28 cellular contexts compared by ENCODE assay signal in the genomic region with DNA sequence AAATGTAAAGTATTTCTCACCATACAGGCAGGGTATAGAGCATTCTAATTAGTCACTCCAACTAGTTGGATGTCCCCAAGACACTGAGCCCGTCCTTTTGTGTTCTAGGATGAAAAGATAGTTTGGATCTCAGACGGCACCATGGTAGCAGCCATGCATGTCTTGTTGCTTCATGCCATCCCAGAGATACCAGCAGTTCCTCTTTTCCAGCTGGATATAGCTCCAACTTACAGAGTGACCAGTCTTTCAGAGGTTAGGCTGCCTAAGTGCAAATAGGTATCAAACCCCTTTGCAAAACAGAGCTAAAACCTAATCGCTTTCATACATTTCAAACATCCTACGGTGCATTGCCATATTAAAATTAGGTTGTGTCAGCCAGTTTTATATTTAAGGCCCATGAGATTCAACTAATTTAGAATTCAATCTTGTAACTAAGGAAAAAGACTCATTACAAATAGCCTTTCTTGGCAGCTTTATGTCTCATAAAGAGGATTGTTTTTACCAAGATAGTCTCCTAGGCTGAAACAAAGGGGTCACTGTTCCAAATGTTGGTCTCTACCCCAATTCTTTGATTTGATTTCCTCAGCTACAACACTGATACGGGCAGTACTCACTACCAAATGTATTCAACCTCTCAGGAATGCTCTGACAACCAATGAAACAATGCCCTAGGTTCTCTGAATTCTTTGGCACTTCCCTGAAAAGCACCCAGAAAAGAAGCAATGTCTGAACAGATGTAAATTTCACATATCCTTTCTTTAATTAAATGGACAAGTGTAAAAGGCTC.
"Had no signal": no experiment of that assay in that cellular context is flagged by ENCODE, and none has a peak within 500 bp of the region (broad histone marks: within the 10 kb centered on the region; RNA-seq: fewer than 3 reads in every experiment).

No MANE protein-coding gene starts in this region.

- H3K36me3 ChIP-seq: esophagus muscularis mucosa, gastrocnemius medialis, right lobe of liver, uterus had no signal

- H3K4me3 ChIP-seq: esophagus muscularis mucosa, gastrocnemius medialis, hepatocyte, right lobe of liver, skin epidermis, uterus had no signal

- ATAC-seq: activated CD8-positive, alpha-beta T cell treated with anti-CD3 and anti-CD28 coated beads for 36 hours; activated naive CD8-positive, alpha-beta T cell treated with anti-CD3 and anti-CD28 coated beads, Interleukin-2, amount 50 U/mL, for 24 hours; gastrocnemius medialis; left colon; natural killer cell; right lobe of liver; stimulated activated effector memory CD8-positive, alpha-beta T cell treated with anti-CD3 and anti-CD28 coated beads, Interleukin-12 subunit alpha, Interleukin-12 subunit beta, amount 100 ng/mL, for 72 hours had no signal

- H3K4me1 Mint-ChIP-seq: activated CD4-positive, alpha-beta T cell treated with anti-CD3 and anti-CD28 coated beads, Interleukin-2, amount 10 ng/mL, durations not matched to agents 7 days and 5 days; activated naive CD4-positive, alpha-beta T cell treated with anti-CD3 and anti-CD28 coated beads, Interleukin-2, amount 50 U/mL, for 24 hours; activated naive CD8-positive, alpha-beta T cell treated with anti-CD3 and anti-CD28 coated beads, Interleukin-2, amount 50 U/mL, for 24 hours; central memory CD8-positive, alpha-beta T cell; endodermal cell; memory B cell; natural killer cell; stimulated activated effector memory CD8-positive, alpha-beta T cell treated with anti-CD3 and anti-CD28 coated beads, Interleukin-12 subunit alpha, Interleukin-12 subunit beta, amount 100 ng/mL, for 72 hours had no signal

- H3K27ac ChIP-seq: esophagus muscularis mucosa, gastrocnemius medialis, hepatocyte, right lobe of liver, skin epidermis, uterus had no signal

- H3K4me3 Mint-ChIP-seq: activated CD4-positive, alpha-beta T cell treated with anti-CD3 and anti-CD28 coated beads, Interleukin-2, amount 10 ng/mL, durations not matched to agents 7 days and 5 days; activated CD8-positive, alpha-beta T cell treated with anti-CD3 and anti-CD28 coated beads for 36 hours; activated naive CD4-positive, alpha-beta T cell treated with anti-CD3 and anti-CD28 coated beads, Interleukin-2, amount 50 U/mL, for 24 hours; activated naive CD8-positive, alpha-beta T cell treated with anti-CD3 and anti-CD28 coated beads, Interleukin-2, amount 50 U/mL, for 24 hours; central memory CD8-positive, alpha-beta T cell; dendritic cell treated with granulocyte-macrophage colony-stimulating factor and Interleukin-4, amounts not matched to agents 40 ng/mL and 50 ng/mL, for 4 days; endodermal cell; memory B cell; natural killer cell; stimulated activated effector memory CD8-positive, alpha-beta T cell treated with anti-CD3 and anti-CD28 coated beads, Interleukin-12 subunit alpha, Interleukin-12 subunit beta, amount 100 ng/mL, for 72 hours; stimulated activated naive CD8-positive, alpha-beta T cell treated with anti-CD3 and anti-CD28 coated beads, Interleukin-15, Interleukin-2, amounts not matched to agents 100 ng/mL and 50 ng/mL, for 24 hours; type B pancreatic cell had no signal

- H3K27me3 ChIP-seq: gastrocnemius medialis, right lobe of liver, uterus had no signal

- H2AFZ ChIP-seq: hepatocyte had no signal

- DNase-seq: activated CD4-positive, alpha-beta T cell treated with anti-CD3 and anti-CD28 coated beads for 1 hour; activated CD4-positive, alpha-beta T cell treated with anti-CD3 and anti-CD28 coated beads, Interleukin-2, amount 10 ng/mL, durations not matched to agents 7 days and 5 days; activated CD8-positive, alpha-beta T cell treated with anti-CD3 and anti-CD28 coated beads for 36 hours; activated naive CD8-positive, alpha-beta T cell treated with anti-CD3 and anti-CD28 coated beads, Interleukin-2, amount 50 U/mL, for 24 hours; activated T-cell treated with anti-CD3 and anti-CD28 coated beads, Interleukin-2, amount 50 U/mL, for 48 hours; amygdala; endodermal cell; gastrocnemius medialis; kidney; left colon; natural killer cell; right lobe of liver; stimulated activated CD4-positive, alpha-beta T cell treated with anti-CD3 and anti-CD28 coated beads, Interleukin-12 subunit alpha, Interleukin-12 subunit beta, amount 100 ng/mL, for 4 hours; stimulated activated CD4-positive, alpha-beta T cell treated with anti-CD3 and anti-CD28 coated beads, Interleukin-4, amount 100 ng/mL, for 24 hours; T-helper 2 cell; uterus had no signal

- H3K9me3 Mint-ChIP-seq: activated CD4-positive, alpha-beta T cell treated with anti-CD3 and anti-CD28 coated beads, Interleukin-2, amount 10 ng/mL, durations not matched to agents 7 days and 5 days; activated CD8-positive, alpha-beta T cell treated with anti-CD3 and anti-CD28 coated beads for 36 hours; activated naive CD4-positive, alpha-beta T cell treated with anti-CD3 and anti-CD28 coated beads, Interleukin-2, amount 50 U/mL, for 24 hours; activated naive CD8-positive, alpha-beta T cell treated with anti-CD3 and anti-CD28 coated beads, Interleukin-2, amount 50 U/mL, for 24 hours; activated T-helper 2 cell treated with anti-CD3 and anti-CD28 coated beads, Interferon-gamma antibody, Interleukin-2, Interleukin-4, amounts not matched to agents 10 μg/mL and 5 μg/mL and 100 μg/mL, durations not matched to agents 14 hours and 24 hours and 36 hours; central memory CD8-positive, alpha-beta T cell; dendritic cell treated with granulocyte-macrophage colony-stimulating factor and Interleukin-4, amounts not matched to agents 40 ng/mL and 50 ng/mL, for 4 days; endodermal cell; memory B cell; natural killer cell; stimulated activated effector memory CD8-positive, alpha-beta T cell treated with anti-CD3 and anti-CD28 coated beads, Interleukin-12 subunit alpha, Interleukin-12 subunit beta, amount 100 ng/mL, for 72 hours; stimulated activated naive CD8-positive, alpha-beta T cell treated with anti-CD3 and anti-CD28 coated beads, Interleukin-15, Interleukin-2, amounts not matched to agents 100 ng/mL and 50 ng/mL, for 24 hours; type B pancreatic cell had no signal

- H3K4me1 ChIP-seq: esophagus muscularis mucosa, right lobe of liver, uterus had no signal

- H3K79me2 ChIP-seq: hepatocyte had no signal

- H3K36me3 Mint-ChIP-seq: activated naive CD4-positive, alpha-beta T cell treated with anti-CD3 and anti-CD28 coated beads, Interleukin-2, amount 50 U/mL, for 24 hours; memory B cell; natural killer cell; stimulated activated effector memory CD8-positive, alpha-beta T cell treated with anti-CD3 and anti-CD28 coated beads, Interleukin-12 subunit alpha, Interleukin-12 subunit beta, amount 100 ng/mL, for 72 hours; type B pancreatic cell had no signal

- H3K4me2 ChIP-seq: hepatocyte had no signal

- H3K27ac Mint-ChIP-seq: activated CD4-positive, alpha-beta T cell treated with anti-CD3 and anti-CD28 coated beads, Interleukin-2, amount 10 ng/mL, durations not matched to agents 7 days and 5 days; activated CD8-positive, alpha-beta T cell treated with anti-CD3 and anti-CD28 coated beads for 36 hours; activated naive CD4-positive, alpha-beta T cell treated with anti-CD3 and anti-CD28 coated beads, Interleukin-2, amount 50 U/mL, for 24 hours; activated naive CD8-positive, alpha-beta T cell treated with anti-CD3 and anti-CD28 coated beads, Interleukin-2, amount 50 U/mL, for 24 hours; activated T-helper 2 cell treated with anti-CD3 and anti-CD28 coated beads, Interferon-gamma antibody, Interleukin-2, Interleukin-4, amounts not matched to agents 10 μg/mL and 5 μg/mL and 100 μg/mL, durations not matched to agents 14 hours and 24 hours and 36 hours; dendritic cell treated with granulocyte-macrophage colony-stimulating factor and Interleukin-4, amounts not matched to agents 40 ng/mL and 50 ng/mL, for 4 days; endodermal cell; memory B cell; natural killer cell; progenitor cell of endocrine pancreas; stimulated activated effector memory CD8-positive, alpha-beta T cell treated with anti-CD3 and anti-CD28 coated beads, Interleukin-12 subunit alpha, Interleukin-12 subunit beta, amount 100 ng/mL, for 72 hours; stimulated activated naive CD8-positive, alpha-beta T cell treated with anti-CD3 and anti-CD28 coated beads, Interleukin-15, Interleukin-2, amounts not matched to agents 100 ng/mL and 50 ng/mL, for 24 hours; type B pancreatic cell had no signal

- H3K9me3 ChIP-seq: esophagus muscularis mucosa, gastrocnemius medialis, right lobe of liver, uterus had no signal
